ENCODE assay signal across 8 cellular contexts in the genomic region with DNA sequence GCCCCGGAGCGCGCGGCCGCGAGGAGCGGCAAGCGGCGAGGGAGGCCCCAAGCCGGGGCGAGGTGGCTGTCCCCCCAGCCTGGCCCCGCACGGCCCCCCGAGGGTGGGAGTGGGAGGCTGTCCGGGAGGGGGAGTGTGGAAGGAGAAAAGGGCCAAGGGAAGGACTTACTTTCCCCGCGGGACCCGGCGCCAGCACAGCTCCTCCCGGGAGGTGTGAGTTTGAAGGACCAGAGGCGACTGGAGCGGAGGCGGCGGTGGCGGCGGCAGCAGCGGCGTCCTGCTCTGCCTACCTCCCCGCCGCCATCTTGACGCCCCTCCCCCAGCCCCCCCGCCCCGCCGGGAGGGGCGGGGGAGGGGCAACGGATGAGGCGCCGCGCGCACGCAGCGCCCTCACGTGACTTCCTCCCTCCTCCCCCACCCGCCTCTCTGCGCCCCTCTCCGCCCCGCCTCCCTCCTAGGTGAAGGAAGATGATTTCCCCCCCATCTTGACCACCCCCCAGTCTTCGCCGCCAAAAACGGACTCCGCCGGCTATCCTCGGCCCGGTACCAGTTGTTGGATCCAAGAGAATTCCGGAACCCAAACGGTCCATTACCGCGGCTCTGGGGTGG. TPM values are rescaled to one million over a fixed set of nuclear protein-coding genes. Genes with fewer than 3 reads are reported as not detected.
DNase-seq lines count a peak whose midpoint lies in the region; ATAC-seq, FAIRE-seq and TF ChIP-seq lines count a peak whose summit lies in the region.

TSS of gene SBNO1 (minus strand) at position 316 of the 609 bp plus-strand sequence. CDS start 14,406 bp downstream, outside the sequence.

- FAIRE-seq in GM12892 (lab: Jason Lieb, UNC), result peak; percentile 53

- no peaks in the 10 kb centered on the region for H3K27me3 ChIP-seq in body of pancreas
- H3K27me3 ChIP-seq in iPS-18a (ENCODE audit: control insufficient read depth, insufficient read depth, low read length), result peaks cover 3% of the 10 kb centered on the region
- no peaks in the 10 kb centered on the region for H3K27me3 ChIP-seq in skeletal muscle tissue (ENCODE audit: control insufficient read depth in 3 of 3, insufficient read depth in 3 of 3, low read length in 3 of 3)

- intact Hi-C loops in body of pancreas (cut with DNase I), result no loop called here

- TF ChIP-seq POLR2A in GM12892 (IDR thresholded peaks at IDR 0.05; ENCODE audit: low read depth, low read length), result peak; percentile 82
- TF ChIP-seq POLR2A in body of pancreas (IDR thresholded peaks at IDR 0.05), result peak; percentile 64 to 81 (median 75)

- H3K4me3 ChIP-seq in body of pancreas, result peak within 1 kb of the TSS; percentile 95
- H3K4me3 ChIP-seq in iPS-18a (ENCODE audit: low read length), result peak within 1 kb of the TSS; percentile 96
- peak within 1 kb of the TSS; percentile 83 to 94 (median 93) for H3K4me3 ChIP-seq in skeletal muscle tissue (ENCODE audit: low read length in 3 of 3)

- TF ChIP-seq CTCF in body of pancreas (IDR thresholded peaks at IDR 0.05), result no peak

- ATAC-seq in HG02884 (IDR thresholded peaks at IDR 0.05; ENCODE audit: unreplicated experiment) (peak; percentile 27), body of pancreas (peak; percentile 81), GM18519 (IDR thresholded peaks at IDR 0.05; ENCODE audit: low FRiP score, unreplicated experiment) (no peak)

- H3K9ac ChIP-seq in iPS-18a (ENCODE audit: low read length) (peak within 1 kb of the TSS; percentile 95), skeletal muscle tissue (ENCODE audit: low read depth in 1 of 3, low read length in 3 of 3) (peak within 1 kb of the TSS; percentile 92 to 94 (median 93))

- H3K4me1 ChIP-seq in body of pancreas (peaks cover 19% of the 10 kb centered on the region), iPS-18a (ENCODE audit: control insufficient read depth, low read depth, low read length) (no peaks in the 10 kb centered on the region), skeletal muscle tissue (ENCODE audit: control insufficient read depth in 3 of 3, insufficient read depth in 3 of 3, low read length in 3 of 3) (peaks cover 14 to 19% (median 18%) of the 10 kb centered on the region in 3 donors)

- 0% methylated on average over 8 to 37 of the region's 58 CpGs for WGBS in body of pancreas, 2 donors

- H3K27ac ChIP-seq in body of pancreas (peak within 1 kb of the TSS; percentile 93 to 99 (median 95)), iPS-18a (ENCODE audit: low read length) (peak within 1 kb of the TSS; percentile 92), skeletal muscle tissue (ENCODE audit: low read depth, low read length) (peak within 1 kb of the TSS; percentile 98)

- H3K9me3 ChIP-seq in body of pancreas (no peaks in the 10 kb centered on the region), iPS-18a (ENCODE audit: control insufficient read depth, low read depth, low read length) (no peaks in the 10 kb centered on the region), skeletal muscle tissue (ENCODE audit: control insufficient read depth in 3 of 3, low read length in 3 of 3) (no peaks in the 10 kb centered on the region)

- no peaks in the 10 kb centered on the region for H3K36me3 ChIP-seq in body of pancreas (replicated peaks in 1 of 2; ENCODE audit: insufficient read depth in 1 of 2, low read depth in 2 of 2)
- no peaks in the 10 kb centered on the region for H3K36me3 ChIP-seq in iPS-18a (ENCODE audit: control insufficient read depth, low read depth, low read length)
- peaks cover 0 to 3% (median 2%) of the 10 kb centered on the region in 3 donors for H3K36me3 ChIP-seq in skeletal muscle tissue (ENCODE audit: control insufficient read depth in 3 of 3, insufficient read depth in 3 of 3, low read length in 3 of 3)

- DNase-seq in GM12892 (ENCODE audit: insufficient read length), result peak; percentile 74
- DNase-seq in NCI-H2029 treated with DMSO at 0.1 percent for 48 hours (lab: John Stamatoyannopoulos, UW), result peak; percentile 88
- peak; percentile 86 for DNase-seq in T1000 (lab: John Stamatoyannopoulos, UW)
- DNase-seq in body of pancreas, result peak; percentile 92 to 94 (median 94)

RNA-seq across cellular contexts. Expression of gene SBNO1, which starts in this region (rescaled TPM):
- 23.7 TPM for polyA plus RNA-seq in GM12892 (2012; ENCODE audit: missing spikeins)
- total RNA-seq in body of pancreas (10 to 100 TPM; 11.4 to 11.9 TPM), skeletal muscle tissue (11.5 TPM)
